Comparison of ENCODE assay signal across 1 cellular context in genomic region chr1:59315529-59316433, GRCh38.
TF ChIP-seq lines count a peak whose summit lies in the region.

No MANE protein-coding gene starts in this region.

TF ChIP-seq in IMR-90, 13 proteins besides CTCF, POLR2A, EP300 and RAD21:
- TF ChIP-seq FOS (IDR thresholded peaks at IDR 0.05; ENCODE audit: low read depth, low read length) (no peak), MAFK (IDR thresholded peaks at IDR 0.05; ENCODE audit: low read depth, low read length) (peak; percentile 51)
